2 cellular contexts compared by ENCODE assay signal in genomic region chr10:76336213-76336963, GRCh38.
TF ChIP-seq lines count a peak whose summit lies in the region.

No MANE protein-coding gene starts in this region.

TF ChIP-seq in H1, 55 proteins besides CTCF, POLR2A, EP300 and RAD21:
- TF ChIP-seq KDM4A (IDR thresholded peaks at IDR 0.05; ENCODE audit: low read depth, low read length, severe bottlenecking): peak; percentile 3
- TF ChIP-seq BCL11A (IDR thresholded peaks at IDR 0.05; ENCODE audit: low read depth in 2 of 2, low read length in 2 of 2): no peak

TF ChIP-seq in HepG2, 621 proteins besides CTCF, POLR2A, EP300 and RAD21 (continues in another document):
- TF ChIP-seq PHF21A (CRISPR knock-in tag; IDR thresholded peaks at IDR 0.05) (no peak), SRSF4 (IDR thresholded peaks at IDR 0.05; ENCODE audit: low read depth, low read length, poor library complexity, severe bottlenecking) (no peak), CBX5 (CRISPR knock-in tag; IDR thresholded peaks at IDR 0.05; ENCODE audit: borderline replicate concordance) (no peak), RARA (CRISPR knock-in tag; IDR thresholded peaks at IDR 0.05) (peak; percentile 17; the same call in 1 of the 2 replicates), HINFP (CRISPR knock-in tag; IDR thresholded peaks at IDR 0.05; ENCODE audit: low read depth) (no peak), FOXA3 (CRISPR knock-in tag; IDR thresholded peaks at IDR 0.05) (no peak), IRF2 (CRISPR knock-in tag; IDR thresholded peaks at IDR 0.05) (no peak), ARID3A (IDR thresholded peaks at IDR 0.05; ENCODE audit: low read depth, low read length) (0 out of 2 replicates have a peak, but pooled peaks have one; percentile 27), ARID5B (CRISPR knock-in tag; IDR thresholded peaks at IDR 0.05) (peak; percentile 80), ARNT (IDR thresholded peaks at IDR 0.05) (no peak), ZNF143 (CRISPR knock-in tag; IDR thresholded peaks at IDR 0.05) (no peak), KDM6A (CRISPR knock-in tag; IDR thresholded peaks at IDR 0.05; ENCODE audit: low read depth) (peak; percentile 69), ZNF614 (CRISPR knock-in tag; IDR thresholded peaks at IDR 0.05; ENCODE audit: borderline replicate concordance) (peak; percentile 72; the same call in 1 of the 2 replicates), ZNF430 (CRISPR knock-in tag; IDR thresholded peaks at IDR 0.05) (no peak), CHCHD3 (CRISPR knock-in tag; IDR thresholded peaks at IDR 0.05) (no peak), CEBPZ (IDR thresholded peaks at IDR 0.05; ENCODE audit: low read length) (no peak), CREB3 (CRISPR knock-in tag; IDR thresholded peaks at IDR 0.05) (no peak), ZNF784 (CRISPR knock-in tag; IDR thresholded peaks at IDR 0.05; ENCODE audit: borderline replicate concordance) (no peak), ZNF292 (CRISPR knock-in tag; IDR thresholded peaks at IDR 0.05; ENCODE audit: borderline replicate concordance, low read depth) (peak; percentile 73; the same call in 1 of the 2 replicates), SOX5 (CRISPR knock-in tag; IDR thresholded peaks at IDR 0.05; ENCODE audit: borderline replicate concordance) (peak; percentile 58; the same call in 1 of the 2 replicates), ZNF749 (CRISPR knock-in tag; IDR thresholded peaks at IDR 0.05; ENCODE audit: borderline replicate concordance) (no peak), PLSCR1 (CRISPR knock-in tag; IDR thresholded peaks at IDR 0.05; ENCODE audit: borderline replicate concordance) (no peak), ZNF30 (CRISPR knock-in tag; IDR thresholded peaks at IDR 0.05) (no peak), THAP11 (CRISPR knock-in tag; IDR thresholded peaks at IDR 0.05) (no peak), ZSCAN31 (CRISPR knock-in tag; IDR thresholded peaks at IDR 0.05; ENCODE audit: low read depth) (no peak), HOXD1 (CRISPR knock-in tag; IDR thresholded peaks at IDR 0.05) (no peak), KDM1A (CRISPR knock-in tag; IDR thresholded peaks at IDR 0.05) (peak; percentile 54; the same call in 1 of the 2 replicates), NFKB2 (CRISPR knock-in tag; IDR thresholded peaks at IDR 0.05; ENCODE audit: borderline replicate concordance) (no peak), ZNF703 (CRISPR knock-in tag; IDR thresholded peaks at IDR 0.05; ENCODE audit: borderline replicate concordance) (no peak), KLF9 (CRISPR knock-in tag; IDR thresholded peaks at IDR 0.05; ENCODE audit: low read depth) (0 out of 2 replicates have a peak, but pooled peaks have one; percentile 15), ZNF280D (CRISPR knock-in tag; IDR thresholded peaks at IDR 0.05) (0 out of 2 replicates have a peak, but pooled peaks have one; percentile 55)
- TF ChIP-seq, protein P1, sequence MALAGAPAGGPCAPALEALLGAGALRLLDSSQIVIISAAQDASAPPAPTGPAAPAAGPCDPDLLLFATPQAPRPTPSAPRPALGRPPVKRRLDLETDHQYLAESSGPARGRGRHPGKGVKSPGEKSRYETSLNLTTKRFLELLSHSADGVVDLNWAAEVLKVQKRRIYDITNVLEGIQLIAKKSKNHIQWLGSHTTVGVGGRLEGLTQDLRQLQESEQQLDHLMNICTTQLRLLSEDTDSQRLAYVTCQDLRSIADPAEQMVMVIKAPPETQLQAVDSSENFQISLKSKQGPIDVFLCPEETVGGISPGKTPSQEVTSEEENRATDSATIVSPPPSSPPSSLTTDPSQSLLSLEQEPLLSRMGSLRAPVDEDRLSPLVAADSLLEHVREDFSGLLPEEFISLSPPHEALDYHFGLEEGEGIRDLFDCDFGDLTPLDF (CRISPR knock-in tag; IDR thresholded peaks at IDR 0.05): no peak
- TF ChIP-seq, protein P2, sequence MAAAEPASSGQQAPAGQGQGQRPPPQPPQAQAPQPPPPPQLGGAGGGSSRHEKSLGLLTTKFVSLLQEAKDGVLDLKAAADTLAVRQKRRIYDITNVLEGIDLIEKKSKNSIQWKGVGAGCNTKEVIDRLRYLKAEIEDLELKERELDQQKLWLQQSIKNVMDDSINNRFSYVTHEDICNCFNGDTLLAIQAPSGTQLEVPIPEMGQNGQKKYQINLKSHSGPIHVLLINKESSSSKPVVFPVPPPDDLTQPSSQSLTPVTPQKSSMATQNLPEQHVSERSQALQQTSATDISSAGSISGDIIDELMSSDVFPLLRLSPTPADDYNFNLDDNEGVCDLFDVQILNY (CRISPR knock-in tag; conservative IDR thresholded peaks at IDR 0.05): no peak
- TF ChIP-seq, protein P3, sequence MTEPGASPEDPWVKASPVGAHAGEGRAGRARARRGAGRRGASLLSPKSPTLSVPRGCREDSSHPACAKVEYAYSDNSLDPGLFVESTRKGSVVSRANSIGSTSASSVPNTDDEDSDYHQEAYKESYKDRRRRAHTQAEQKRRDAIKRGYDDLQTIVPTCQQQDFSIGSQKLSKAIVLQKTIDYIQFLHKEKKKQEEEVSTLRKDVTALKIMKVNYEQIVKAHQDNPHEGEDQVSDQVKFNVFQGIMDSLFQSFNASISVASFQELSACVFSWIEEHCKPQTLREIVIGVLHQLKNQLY (CRISPR knock-in tag; IDR thresholded peaks at IDR 0.05): no peak
- TF ChIP-seq, protein P4, sequence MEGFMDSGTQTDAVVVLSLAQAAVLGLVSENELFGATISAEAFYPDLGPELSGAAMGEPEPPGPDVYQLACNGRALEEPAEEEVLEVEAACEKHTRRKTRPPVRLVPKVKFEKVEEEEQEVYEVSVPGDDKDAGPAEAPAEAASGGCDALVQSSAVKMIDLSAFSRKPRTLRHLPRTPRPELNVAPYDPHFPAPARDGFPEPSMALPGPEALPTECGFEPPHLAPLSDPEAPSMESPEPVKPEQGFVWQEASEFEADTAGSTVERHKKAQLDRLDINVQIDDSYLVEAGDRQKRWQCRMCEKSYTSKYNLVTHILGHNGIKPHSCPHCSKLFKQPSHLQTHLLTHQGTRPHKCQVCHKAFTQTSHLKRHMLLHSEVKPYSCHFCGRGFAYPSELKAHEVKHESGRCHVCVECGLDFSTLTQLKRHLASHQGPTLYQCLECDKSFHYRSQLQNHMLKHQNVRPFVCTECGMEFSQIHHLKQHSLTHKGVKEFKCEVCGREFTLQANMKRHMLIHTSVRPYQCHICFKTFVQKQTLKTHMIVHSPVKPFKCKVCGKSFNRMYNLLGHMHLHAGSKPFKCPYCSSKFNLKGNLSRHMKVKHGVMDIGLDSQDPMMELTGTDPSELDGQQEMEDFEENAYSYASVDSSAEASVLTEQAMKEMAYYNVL (CRISPR knock-in tag; IDR thresholded peaks at IDR 0.05; ENCODE audit: borderline replicate concordance): no peak
